ENCODE assay signal across 21 cellular contexts in the genomic region with DNA sequence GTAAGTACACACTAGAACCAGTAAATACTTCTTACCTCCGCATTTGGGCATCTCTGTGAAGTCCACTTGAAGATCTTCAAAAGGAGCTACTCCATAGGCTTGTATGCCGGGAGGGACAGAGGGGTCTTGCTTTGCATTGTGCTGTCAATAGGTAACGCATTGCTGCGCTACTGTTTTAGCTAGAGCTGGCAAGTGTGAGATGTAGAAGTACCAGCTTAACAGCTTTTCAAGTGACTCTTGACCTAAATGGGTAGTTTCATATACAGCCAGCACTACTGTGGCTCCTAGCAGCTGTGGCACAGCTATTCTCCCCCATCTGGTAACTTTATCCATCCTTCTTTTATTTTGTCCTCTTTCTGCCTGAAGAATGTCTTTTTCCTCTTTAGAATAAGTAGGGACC.
"Had no signal": no experiment of that assay in that cellular context is flagged by ENCODE, and none has a peak within 500 bp of the region (broad histone marks: within the 10 kb centered on the region; RNA-seq: fewer than 3 reads in every experiment).

No MANE protein-coding gene starts in this region.

- H3K9me3 ChIP-seq: adrenal gland, gastrocnemius medialis, left ventricle myocardium inferior, right atrium auricular region had no signal

- H3K27ac ChIP-seq: adrenal gland, gastrocnemius medialis, left ventricle myocardium inferior, right atrium auricular region had no signal

- H3K4me1 ChIP-seq: adrenal gland, gastrocnemius medialis, left ventricle myocardium inferior, right atrium auricular region had no signal

- ATAC-seq: activated naive CD4-positive, alpha-beta T cell treated with anti-CD3 and anti-CD28 coated beads, Interleukin-2, amount 50 U/mL, for 72 hours; esophagus mucosa; gastrocnemius medialis; stimulated activated naive CD8-positive, alpha-beta T cell treated with anti-CD3 and anti-CD28 coated beads, Interleukin-15, Interleukin-2, amounts not matched to agents 100 U/mL and 50 U/mL, for 24 hours had no signal

- DNase-seq: activated B cell treated with CpG ODN at 0.5 μM for 24 hours; activated CD4-positive, alpha-beta memory T cell treated with anti-CD3 and anti-CD28 coated beads for 36 hours; activated CD4-positive, alpha-beta T cell treated with anti-CD3 and anti-CD28 coated beads for 4 hours; activated gamma-delta T cell treated with Interleukin-2 at 50 U/mL for 16 hours; activated T-cell treated with anti-CD3 and anti-CD28 coated beads for 4 hours; adrenal gland; effector CD8-positive, alpha-beta T cell; gastrocnemius medialis; head of caudate nucleus; kidney; left ventricle myocardium inferior; nephron progenitor cell; nucleus accumbens; stimulated activated CD4-positive, alpha-beta T cell treated with anti-CD3 and anti-CD28 coated beads, Interleukin-12 subunit alpha, Interleukin-12 subunit beta, amount 100 ng/mL, for 4 hours; stimulated activated CD4-positive, alpha-beta T cell treated with anti-CD3 and anti-CD28 coated beads, Interleukin-1b, Interleukin-23, amount 100 ng/mL, for 48 hours; stimulated activated CD8-positive, alpha-beta memory T cell treated with anti-CD3 and anti-CD28 coated beads, Interleukin-4, amount 100 ng/mL, for 48 hours; stimulated activated naive CD8-positive, alpha-beta T cell treated with anti-CD3 and anti-CD28 coated beads, Interleukin-15, Interleukin-2, amounts not matched to agents 100 U/mL and 50 U/mL, for 24 hours; T-helper 9 cell had no signal

- FAIRE-seq: kidney had no signal

- H3K4me3 ChIP-seq: adrenal gland, gastrocnemius medialis, left ventricle myocardium inferior, right atrium auricular region had no signal

- H3K36me3 ChIP-seq: adrenal gland, gastrocnemius medialis, left ventricle myocardium inferior, right atrium auricular region had no signal

- H3K27me3 ChIP-seq: adrenal gland, gastrocnemius medialis, right atrium auricular region had no signal
